In genomic region chr11:16981651-16982194, GRCh38 we compare ENCODE assay signal across 10 cellular contexts. TPM values are rescaled to one million over a fixed set of nuclear protein-coding genes. Genes with fewer than 3 reads are reported as not detected.
A peak's percentile ranks its signal among the peaks of the same experiment; 100 is the strongest.
DNase-seq lines count a peak whose midpoint lies in the region; ATAC-seq and TF ChIP-seq lines count a peak whose summit lies in the region.
"Had no signal": no experiment of that assay in that cellular context is flagged by ENCODE, and none has a peak within 500 bp of the region (broad histone marks: within the 10 kb centered on the region; RNA-seq: fewer than 3 reads in every experiment).

No MANE protein-coding gene starts in this region.

- no peaks in the 10 kb centered on the region for H4K20me1 ChIP-seq in smooth muscle cell (ENCODE audit: low read depth)

- H3K27ac ChIP-seq in HUES48 (ENCODE audit: low read depth, low read length) (peak overlapping the region; percentile 51), brain microvascular endothelial cell (no peak overlapping the region), smooth muscle cell (ENCODE audit: low read depth) (peak overlapping the region; percentile 74)

- H3K9me3 Mint-ChIP-seq in T-cell = no peaks in the 10 kb centered on the region
- H3K9me3 Mint-ChIP-seq: dendritic cell treated with granulocyte-macrophage colony-stimulating factor and Interleukin-4, amounts not matched to agents 40 ng/mL and 50 ng/mL, for 4 days had no signal

- no peak for ATAC-seq in HG02798 (IDR thresholded peaks at IDR 0.05; ENCODE audit: poor library complexity, unreplicated experiment)
- no peak for ATAC-seq in activated CD4-positive, CD25-positive, alpha-beta regulatory T cell treated with anti-CD3 and anti-CD28 coated beads, Interleukin-2, amount 50 U/mL, for 24 hours
- ATAC-seq in T-cell (replicated peaks in 1 of 4) = no peak
- no peak for ATAC-seq in HG02852 (IDR thresholded peaks at IDR 0.05; ENCODE audit: unreplicated experiment)

- H3K9me3 ChIP-seq in HUES48 (ENCODE audit: control insufficient read depth, insufficient read depth, low read length) (no peaks in the 10 kb centered on the region), smooth muscle cell (replicated peaks; ENCODE audit: low read depth) (no peaks in the 10 kb centered on the region)

- peaks cover 5% of the 10 kb centered on the region for H3K36me3 Mint-ChIP-seq in T-cell

- H3K27ac Mint-ChIP-seq in T-cell = no peak overlapping the region
- H3K27ac Mint-ChIP-seq: dendritic cell treated with granulocyte-macrophage colony-stimulating factor and Interleukin-4, amounts not matched to agents 40 ng/mL and 50 ng/mL, for 4 days had no signal

- H3K9ac ChIP-seq in HUES48 (ENCODE audit: low read depth, low read length) = 0 out of 2 replicates have a peak overlapping the region, but pooled peaks have one; percentile 5
- H3K9ac ChIP-seq in smooth muscle cell (ENCODE audit: low read depth) = peak overlapping the region; percentile 51

- peaks cover 13 to 16% (median 15%) of the 10 kb centered on the region in 3 donors for H3K4me1 Mint-ChIP-seq in T-cell

- H3K36me3 ChIP-seq in HUES48 (ENCODE audit: control insufficient read depth, insufficient read depth, low read length) (no peaks in the 10 kb centered on the region), brain microvascular endothelial cell (replicated peaks) (no peaks in the 10 kb centered on the region), smooth muscle cell (ENCODE audit: low read depth) (no peaks in the 10 kb centered on the region)

- DNase-seq in brain microvascular endothelial cell (peak; percentile 41), iPS-NIHi11 (ENCODE audit: low spot score) (peak; percentile 77), smooth muscle cell (lab: John Stamatoyannopoulos, UW; ENCODE audit: unreplicated experiment) (no peak), T-cell (no peak)
- DNase-seq: T-helper 1 cell had no signal

- H3K4me2 ChIP-seq in smooth muscle cell = peak overlapping the region; percentile 63

- POLR2A ChIA-PET in T-cell (lab: Charles Lee) = no interaction called here

- H2AFZ ChIP-seq in smooth muscle cell (ENCODE audit: low read depth) = peak overlapping the region; percentile 35

- H3K4me3 ChIP-seq in HUES48 (ENCODE audit: low read depth, low read length) = no peak overlapping the region
- no peak overlapping the region for H3K4me3 ChIP-seq in brain microvascular endothelial cell (ENCODE audit: low read depth, low read length)
- H3K4me3 ChIP-seq in smooth muscle cell = no peak overlapping the region

- in situ Hi-C loops in brain microvascular endothelial cell (cut with HindIII; ENCODE audit: low pct_ligation_motif_present, low sequenced_read_pairs) = no loop called here

- H3K4me1 ChIP-seq in HUES48 (ENCODE audit: control insufficient read depth, insufficient read depth, low read length) = peaks cover 56% of the 10 kb centered on the region
- H3K4me1 ChIP-seq in smooth muscle cell (ENCODE audit: low read depth) = peaks cover 31% of the 10 kb centered on the region

- TF ChIP-seq CTCF in brain microvascular endothelial cell (IDR thresholded peaks at IDR 0.05; ENCODE audit: low read depth, low read length, missing control alignments) (no peak), smooth muscle cell (IDR thresholded peaks at IDR 0.05; ENCODE audit: borderline replicate concordance, insufficient read depth, poor library complexity, severe bottlenecking) (no peak)

- WGBS in smooth muscle cell (ENCODE audit: low lambda C conversion rate) = 15% methylated on average over 9 of the region's 9 CpGs

- CTCF ChIA-PET in T-cell (lab: Charles Lee) = no interaction called here

- no peaks in the 10 kb centered on the region for H3K27me3 Mint-ChIP-seq in T-cell
- H3K27me3 Mint-ChIP-seq: dendritic cell treated with granulocyte-macrophage colony-stimulating factor and Interleukin-4, amounts not matched to agents 40 ng/mL and 50 ng/mL, for 4 days had no signal

- H3K27me3 ChIP-seq in HUES48 (ENCODE audit: control insufficient read depth, insufficient read depth, low read length) (no peaks in the 10 kb centered on the region), brain microvascular endothelial cell (replicated peaks) (no peaks in the 10 kb centered on the region), smooth muscle cell (ENCODE audit: low read depth) (no peaks in the 10 kb centered on the region)

- no peaks in the 10 kb centered on the region for H3K79me2 ChIP-seq in smooth muscle cell (ENCODE audit: low read depth)

- no peak overlapping the region for H3K4me3 Mint-ChIP-seq in T-cell
- H3K4me3 Mint-ChIP-seq: dendritic cell treated with granulocyte-macrophage colony-stimulating factor and Interleukin-4, amounts not matched to agents 40 ng/mL and 50 ng/mL, for 4 days had no signal

- no peaks in the 10 kb centered on the region for H3F3A ChIP-seq in smooth muscle cell (ENCODE audit: low read depth)

RNA-seq across cellular contexts. Expression of gene PLEKHA7, which starts 32.5 kb away (rescaled TPM):
- total RNA-seq in smooth muscle cell (3.5 and 22.2 TPM in 2 replicates), T-cell (1 to 10 TPM; 4.8 to 8.8 (median 5.8) TPM)
- 0.19 and 7.8 TPM in 2 replicates for polyA plus RNA-seq in smooth muscle cell

Comparison
In these comparisons a context has a peak if more than half of its experiments do, and no peak if none do; other contexts are left out.
1. DNase-seq: peak in brain microvascular endothelial cell (single experiment) and iPS-NIHi11 (single experiment); none in smooth muscle cell (single experiment) and T-cell (0 of 34).